In the genomic region with DNA sequence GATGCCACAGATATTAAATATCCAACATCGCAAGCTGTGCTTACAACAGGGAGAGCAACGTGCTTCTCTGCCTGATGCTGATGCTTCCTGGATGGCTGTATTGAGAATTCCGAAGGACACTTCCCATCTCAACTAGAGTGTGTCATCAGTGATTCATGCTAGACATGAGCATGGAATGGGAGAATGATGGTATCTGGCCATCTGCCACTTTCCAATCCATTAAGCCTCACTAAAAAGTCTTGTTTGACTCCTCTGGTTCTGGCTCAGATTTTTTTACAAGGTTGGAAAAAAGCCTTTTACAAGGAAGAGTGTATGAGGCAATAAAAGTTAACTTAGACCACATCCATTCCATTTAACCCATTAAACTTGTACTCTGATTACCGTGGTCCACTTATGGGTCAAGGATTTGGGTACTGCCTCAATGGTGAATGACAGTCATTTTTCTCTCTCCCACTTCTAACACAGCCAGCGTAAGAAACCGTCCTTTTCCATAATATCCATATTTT, we compare ENCODE assay signal across 13 cellular contexts.
A peak's percentile ranks its signal among the peaks of the same experiment; 100 is the strongest.
DNase-seq lines count a peak whose midpoint lies in the region; ATAC-seq and TF ChIP-seq lines count a peak whose summit lies in the region.
"Had no signal": no experiment of that assay in that cellular context is flagged by ENCODE, and none has a peak within 500 bp of the region (broad histone marks: within the 10 kb centered on the region; RNA-seq: fewer than 3 reads in every experiment).

No MANE protein-coding gene starts in this region.

- 26% methylated on average over 6 of the region's 6 CpGs for WGBS in prostate gland

- H3K27me3 ChIP-seq in prostate gland (replicated peaks; ENCODE audit: insufficient read depth) = no peaks in the 10 kb centered on the region
- H3K27me3 ChIP-seq: sigmoid colon had no signal

- DNase-seq in ELR (ENCODE audit: low read depth) (peak; percentile 99), RWPE1 (ENCODE audit: low spot score) (peak; percentile 93), fibroblast of gingiva (ENCODE audit: low read depth) (peak; percentile 87), prostate gland (ENCODE audit: low spot score) (peak; percentile 41), immature natural killer cell (no peak), T-helper 1 cell (no peak)
- no peak for DNase-seq in activated naive CD4-positive, alpha-beta T cell (lab: John Stamatoyannopoulos, UW)
- DNase-seq: kidney; NCI-H1694; SIG-M5; sigmoid colon; stimulated activated naive CD8-positive, alpha-beta T cell treated with anti-CD3 and anti-CD28 coated beads, Interleukin-15, Interleukin-2, amounts not matched to agents 100 U/mL and 50 U/mL, for 24 hours had no signal

- POLR2A ChIA-PET in RWPE1 (lab: Yijun Ruan, JAX; ENCODE audit: low non-redundant PET) = no interaction called here

- no peak for TF ChIP-seq POLR2A in prostate gland (IDR thresholded peaks at IDR 0.05)

- intact Hi-C loops in prostate gland (cut with DNase I) = no loop called here

- CTCF ChIA-PET in RWPE1 (lab: Yijun Ruan, JAX) = interaction anchor here (0.6 to 1.0 kb wide), 5 partner anchors 14 to 452 kb away, joined by 3 to 4 read pairs (median 3); no protein-coding TSS in a partner anchor

- peak overlapping the region; percentile 86 for H3K27ac ChIP-seq in RWPE1
- H3K27ac ChIP-seq in prostate gland = no peak overlapping the region
- H3K27ac ChIP-seq: sigmoid colon had no signal

- H3K36me3 Mint-ChIP-seq in immature natural killer cell = peaks cover 8 to 12% (median 9%) of the 10 kb centered on the region in 3 donors

- no peaks in the 10 kb centered on the region for H3K9me3 Mint-ChIP-seq in immature natural killer cell

- no peaks in the 10 kb centered on the region for H3K36me3 ChIP-seq in prostate gland
- H3K36me3 ChIP-seq: sigmoid colon had no signal

- ATAC-seq in HG02571 (IDR thresholded peaks at IDR 0.05; ENCODE audit: unreplicated experiment) = no peak
- ATAC-seq: stimulated activated naive CD8-positive, alpha-beta T cell treated with anti-CD3 and anti-CD28 coated beads, Interleukin-15, Interleukin-2, amounts not matched to agents 100 U/mL and 50 U/mL, for 24 hours had no signal

- H3K27me3 Mint-ChIP-seq in immature natural killer cell (ENCODE audit: low read depth in 3 of 3) = peaks cover 0 to 4% (median 3%) of the 10 kb centered on the region in 3 donors

- TF ChIP-seq CTCF in RWPE1 (conservative IDR thresholded peaks at IDR 0.05; ENCODE audit: low read depth) (no peak), prostate gland (IDR thresholded peaks at IDR 0.05) (no peak)

- no peak overlapping the region for H3K4me3 Mint-ChIP-seq in immature natural killer cell

- H3K27ac Mint-ChIP-seq in immature natural killer cell = no peak overlapping the region

- no peaks in the 10 kb centered on the region for H3K9me3 ChIP-seq in prostate gland
- H3K9me3 ChIP-seq: sigmoid colon had no signal

- H3K4me1 Mint-ChIP-seq in immature natural killer cell = peaks cover 5 to 20% of the 10 kb centered on the region in 2 donors

- H3K4me3 ChIP-seq in prostate gland = no peak overlapping the region
- H3K4me3 ChIP-seq: sigmoid colon had no signal

- no peaks in the 10 kb centered on the region for H3K4me1 ChIP-seq in prostate gland (replicated peaks)

Comparison
In these comparisons a context has a peak if more than half of its experiments do, and no peak if none do; other contexts are left out.
1. DNase-seq: peak in ELR (single experiment), RWPE1 (single experiment), fibroblast of gingiva (single experiment) and prostate gland (single experiment); none in immature natural killer cell (0 of 3), T-helper 1 cell (0 of 5) and activated naive CD4-positive, alpha-beta T cell (0 of 4).